Comparison of ENCODE assay signal across 18 cellular contexts in the genomic region with DNA sequence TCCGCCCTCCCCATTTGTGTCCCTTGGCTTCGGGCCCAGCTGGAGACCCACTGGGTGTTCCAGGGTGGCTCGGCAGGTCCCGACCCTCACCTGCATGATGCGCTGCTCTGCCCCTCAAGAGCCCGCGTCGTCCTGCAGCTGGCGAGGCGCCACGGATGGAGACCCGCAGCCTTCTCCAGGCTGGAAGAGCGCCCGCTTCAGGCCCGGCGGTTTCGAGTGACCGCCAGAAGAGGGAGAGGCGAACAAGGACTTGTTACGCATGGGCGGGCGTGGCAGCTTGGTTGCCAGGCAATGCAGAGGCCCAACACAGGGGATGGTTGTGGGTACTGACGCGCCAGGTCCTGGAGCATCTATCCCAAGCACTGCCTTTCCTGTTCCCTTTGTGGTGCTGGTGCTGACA. TPM values are rescaled to one million over a fixed set of nuclear protein-coding genes. Genes with fewer than 3 reads are reported as not detected.
DNase-seq lines count a peak whose midpoint lies in the region; ATAC-seq and TF ChIP-seq lines count a peak whose summit lies in the region.
"Had no signal": no experiment of that assay in that cellular context is flagged by ENCODE, and none has a peak within 500 bp of the region (broad histone marks: within the 10 kb centered on the region; RNA-seq: fewer than 3 reads in every experiment).

A gene with protein sequence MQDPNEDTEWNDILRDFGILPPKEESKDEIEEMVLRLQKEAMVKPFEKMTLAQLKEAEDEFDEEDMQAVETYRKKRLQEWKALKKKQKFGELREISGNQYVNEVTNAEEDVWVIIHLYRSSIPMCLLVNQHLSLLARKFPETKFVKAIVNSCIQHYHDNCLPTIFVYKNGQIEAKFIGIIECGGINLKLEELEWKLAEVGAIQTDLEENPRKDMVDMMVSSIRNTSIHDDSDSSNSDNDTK (minus strand): TSS at position 232 of the 400 bp plus-strand sequence. CDS start 136 bp downstream, at position 96.

- POLR2A ChIA-PET in WTC11 (lab: Charles Lee), result no interaction called here

- H3K27me3 ChIP-seq in right cardiac atrium (ENCODE audit: control insufficient read depth, insufficient read depth) (no peaks in the 10 kb centered on the region), heart right ventricle (no peaks in the 10 kb centered on the region)
- H3K27me3 ChIP-seq: BLaER1 treated with 17β-estradiol and CSF1 and Interleukin-3, amounts not matched to agents 10 nM and 100 nM had no signal

- no peaks in the 10 kb centered on the region for H3K36me3 ChIP-seq in heart right ventricle
- H3K36me3 ChIP-seq: BLaER1 treated with 17β-estradiol and CSF1 and Interleukin-3, amounts not matched to agents 10 nM and 100 nM had no signal

- no peak for TF ChIP-seq CTCF in heart right ventricle (IDR thresholded peaks at IDR 0.05)
- no peak for TF ChIP-seq CTCF in WTC11 (IDR thresholded peaks at IDR 0.05)

- peaks cover 7% of the 10 kb centered on the region for H3K36me3 Mint-ChIP-seq in WTC11
- no peaks in the 10 kb centered on the region for H3K36me3 Mint-ChIP-seq in activated CD4-positive, alpha-beta T cell treated with anti-CD3 and anti-CD28 coated beads, Interleukin-2, amount 10 ng/mL, durations not matched to agents 24 days and 14 days (ENCODE audit: low read depth)

- H3K4me3 Mint-ChIP-seq in WTC11, result no peak within 1 kb of the TSS
- no peak within 1 kb of the TSS for H3K4me3 Mint-ChIP-seq in activated CD4-positive, alpha-beta T cell treated with anti-CD3 and anti-CD28 coated beads, Interleukin-2, amount 10 ng/mL, durations not matched to agents 24 days and 14 days
- H3K4me3 Mint-ChIP-seq: CD8-positive, alpha-beta memory T cell had no signal

- 93% methylated on average over 24 of the region's 24 CpGs for WGBS in right cardiac atrium
- 89 to 91% methylated on average over 24 of the region's 24 CpGs for WGBS in heart right ventricle, 2 donors

- H3K9me3 Mint-ChIP-seq in WTC11, result peaks cover 8% of the 10 kb centered on the region
- peaks cover 9% of the 10 kb centered on the region for H3K9me3 Mint-ChIP-seq in activated CD4-positive, alpha-beta T cell treated with anti-CD3 and anti-CD28 coated beads, Interleukin-2, amount 10 ng/mL, durations not matched to agents 24 days and 14 days

- ATAC-seq in right cardiac atrium, result no peak
- ATAC-seq in heart right ventricle, result no peak
- peak; percentile 92 for ATAC-seq in WTC11
- no peak for ATAC-seq in GM18909 (IDR thresholded peaks at IDR 0.05; ENCODE audit: poor library complexity, unreplicated experiment)
- ATAC-seq in HG03521 (IDR thresholded peaks at IDR 0.05; ENCODE audit: unreplicated experiment), result no peak

- H3K4me1 Mint-ChIP-seq in WTC11, result peaks cover 8% of the 10 kb centered on the region
- no peaks in the 10 kb centered on the region for H3K4me1 Mint-ChIP-seq in activated CD4-positive, alpha-beta T cell treated with anti-CD3 and anti-CD28 coated beads, Interleukin-2, amount 10 ng/mL, durations not matched to agents 24 days and 14 days
- H3K4me1 Mint-ChIP-seq: CD8-positive, alpha-beta memory T cell had no signal

- intact Hi-C loops in right cardiac atrium (cut with DNase I), result no loop called here
- intact Hi-C loops in heart right ventricle (cut with DNase I), result no loop called here
- intact Hi-C loops in activated CD4-positive, alpha-beta T cell treated with anti-CD3 and anti-CD28 coated beads, Interleukin-2, amount 10 ng/mL, durations not matched to agents 24 days and 14 days (cut with micrococcal nuclease), result no loop called here

- DNase-seq in right cardiac atrium, result peak; percentile 13 to 49 (median 42)
- DNase-seq in heart right ventricle, result no peak
- DNase-seq in WTC11 (ENCODE audit: low spot score), result peak; percentile 62
- peak; percentile 34 for DNase-seq in iPS-NIHi7 (ENCODE audit: extremely low spot score)
- DNase-seq in activated CD4-positive, alpha-beta T cell treated with anti-CD3 and anti-CD28 coated beads, Interleukin-2, amount 10 ng/mL, durations not matched to agents 24 days and 14 days, result no peak
- no peak for DNase-seq in NCI-H2227 (lab: John Stamatoyannopoulos, UW; ENCODE audit: unreplicated experiment)
- DNase-seq: CD8-positive, alpha-beta memory T cell; EL; KG1; NCI-H1436 treated with DMSO at 0.1 percent for 48 hours; NCI-H82; PC-9; SW 1271 had no signal

- H3K27ac Mint-ChIP-seq in WTC11, result no peak within 1 kb of the TSS
- no peak within 1 kb of the TSS for H3K27ac Mint-ChIP-seq in activated CD4-positive, alpha-beta T cell treated with anti-CD3 and anti-CD28 coated beads, Interleukin-2, amount 10 ng/mL, durations not matched to agents 24 days and 14 days
- H3K27ac Mint-ChIP-seq: CD8-positive, alpha-beta memory T cell had no signal

- H3K4me1 ChIP-seq in right cardiac atrium (ENCODE audit: control insufficient read depth, insufficient read depth, low read length) (no peaks in the 10 kb centered on the region), heart right ventricle (no peaks in the 10 kb centered on the region)
- H3K4me1 ChIP-seq: BLaER1 treated with 17β-estradiol and CSF1 and Interleukin-3, amounts not matched to agents 10 nM and 100 nM had no signal

- H3K27me3 Mint-ChIP-seq in WTC11 (ENCODE audit: low read depth), result no peaks in the 10 kb centered on the region
- H3K27me3 Mint-ChIP-seq in activated CD4-positive, alpha-beta T cell treated with anti-CD3 and anti-CD28 coated beads, Interleukin-2, amount 10 ng/mL, durations not matched to agents 24 days and 14 days, result peaks cover 6% of the 10 kb centered on the region

- CTCF ChIA-PET in WTC11 (lab: Charles Lee), result interaction anchor here (0.7 to 0.9 kb wide), 2 partner anchors 43 to 224 kb away, joined by 3 to 4 read pairs; no protein-coding TSS in a partner anchor

- H3K9me3 ChIP-seq in right cardiac atrium (ENCODE audit: control insufficient read depth, low read length) (no peaks in the 10 kb centered on the region), heart right ventricle (peaks cover 0 to 21% (median 0%) of the 10 kb centered on the region in 11 donors)

- H3K27ac ChIP-seq in right cardiac atrium (ENCODE audit: low read length) (no peak within 1 kb of the TSS), heart right ventricle (no peak within 1 kb of the TSS)
- H3K27ac ChIP-seq: BLaER1 treated with 17β-estradiol and CSF1 and Interleukin-3, amounts not matched to agents 10 nM and 100 nM; PC-9 had no signal

- no peak within 1 kb of the TSS for H3K4me3 ChIP-seq in right cardiac atrium (ENCODE audit: low read length)
- H3K4me3 ChIP-seq in heart right ventricle, result no peak within 1 kb of the TSS
- H3K4me3 ChIP-seq: BLaER1 treated with 17β-estradiol and CSF1 and Interleukin-3, amounts not matched to agents 10 nM and 100 nM; PC-9 had no signal

TF ChIP-seq in WTC11, 78 proteins besides CTCF, POLR2A, EP300 and RAD21:
- TF ChIP-seq ETV6 (CRISPR knock-in tag; IDR thresholded peaks at IDR 0.05) (no peak), NR2C2 (CRISPR knock-in tag; IDR thresholded peaks at IDR 0.05) (no peak), NFATC4 (CRISPR knock-in tag; IDR thresholded peaks at IDR 0.05) (no peak), IRF2 (CRISPR knock-in tag; IDR thresholded peaks at IDR 0.05; ENCODE audit: borderline replicate concordance, low read depth) (no peak), TEAD4 (CRISPR knock-in tag; IDR thresholded peaks at IDR 0.05) (no peak), ATF1 (CRISPR knock-in tag; IDR thresholded peaks at IDR 0.05) (no peak), ZNF416 (CRISPR knock-in tag; IDR thresholded peaks at IDR 0.05) (no peak), ZNF138 (CRISPR knock-in tag; conservative IDR thresholded peaks at IDR 0.05) (no peak)
- TF ChIP-seq, protein P1, sequence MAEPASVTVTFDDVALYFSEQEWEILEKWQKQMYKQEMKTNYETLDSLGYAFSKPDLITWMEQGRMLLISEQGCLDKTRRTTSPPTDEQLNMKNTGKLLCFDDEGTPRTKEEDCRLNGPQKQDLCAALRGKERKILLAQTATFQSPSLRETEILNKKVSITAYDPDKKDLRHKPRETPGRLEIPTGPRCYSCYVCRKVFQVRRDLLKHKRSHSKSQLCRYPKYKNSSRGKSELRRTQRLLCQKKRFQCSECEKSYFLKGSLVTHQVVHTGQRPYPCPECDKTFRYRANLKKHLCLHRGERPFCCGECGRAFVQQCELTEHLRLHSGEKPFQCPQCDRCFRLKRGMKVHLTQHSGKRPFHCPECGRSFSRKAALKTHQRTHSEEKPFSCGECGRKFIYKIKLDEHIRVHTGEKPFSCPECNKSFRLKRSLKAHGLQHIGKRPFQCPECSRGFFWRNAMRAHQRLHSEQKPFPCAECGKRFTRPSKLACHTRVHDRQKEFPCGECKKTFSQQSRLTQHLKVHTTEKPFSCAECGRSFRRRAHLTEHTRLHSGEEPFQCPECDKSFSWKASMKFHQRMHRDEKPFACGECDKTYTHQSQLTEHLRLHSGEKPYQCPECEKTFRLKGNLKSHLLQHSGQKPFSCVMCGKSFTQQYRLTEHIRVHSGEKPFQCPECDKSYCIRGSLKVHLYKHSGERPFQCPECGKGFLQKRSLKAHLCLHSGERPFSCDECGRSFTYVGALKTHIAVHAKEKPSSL (CRISPR knock-in tag; conservative IDR thresholded peaks at IDR 0.05), result no peak
- TF ChIP-seq, protein P2, sequence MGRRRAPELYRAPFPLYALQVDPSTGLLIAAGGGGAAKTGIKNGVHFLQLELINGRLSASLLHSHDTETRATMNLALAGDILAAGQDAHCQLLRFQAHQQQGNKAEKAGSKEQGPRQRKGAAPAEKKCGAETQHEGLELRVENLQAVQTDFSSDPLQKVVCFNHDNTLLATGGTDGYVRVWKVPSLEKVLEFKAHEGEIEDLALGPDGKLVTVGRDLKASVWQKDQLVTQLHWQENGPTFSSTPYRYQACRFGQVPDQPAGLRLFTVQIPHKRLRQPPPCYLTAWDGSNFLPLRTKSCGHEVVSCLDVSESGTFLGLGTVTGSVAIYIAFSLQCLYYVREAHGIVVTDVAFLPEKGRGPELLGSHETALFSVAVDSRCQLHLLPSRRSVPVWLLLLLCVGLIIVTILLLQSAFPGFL (CRISPR knock-in tag; IDR thresholded peaks at IDR 0.05; ENCODE audit: borderline replicate concordance), result no peak

RNA-seq across cellular contexts. Expression of the gene that starts here (rescaled TPM):
- not detected for total RNA-seq in right cardiac atrium
- polyA plus RNA-seq in right cardiac atrium, result not detected
- total RNA-seq in heart right ventricle, result not detected
- not detected for polyA plus RNA-seq in heart right ventricle
- total RNA-seq in WTC11 (2021), result 0.21 TPM in 1 of 3 replicates, not detected in the others
- not detected in 2 replicates for total RNA-seq in activated CD4-positive, alpha-beta T cell treated with anti-CD3 and anti-CD28 coated beads, Interleukin-2, amount 10 ng/mL, durations not matched to agents 24 days and 14 days
- total RNA-seq: CD8-positive, alpha-beta memory T cell; M059J; PC-9; SK-MEL-5 had no signal
- polyA plus RNA-seq: CD8-positive, alpha-beta memory T cell had no signal

Comparison
In these comparisons a context has a peak if more than half of its experiments do, and no peak if none do; other contexts are left out.
1. Peak in DNase-seq in right cardiac atrium; RNA of the gene not detected or under 1 TPM.
2. Peak in DNase-seq and ATAC-seq in WTC11; RNA of the gene not detected or under 1 TPM.